In genomic region chr13:21868823-21869222, GRCh38 we compare ENCODE assay signal across 19 cellular contexts.
DNase-seq lines count a peak whose midpoint lies in the region; FAIRE-seq lines count a peak whose summit lies in the region.
"Had no signal": no experiment of that assay in that cellular context is flagged by ENCODE, and none has a peak within 500 bp of the region (broad histone marks: within the 10 kb centered on the region; RNA-seq: fewer than 3 reads in every experiment).

No MANE protein-coding gene starts in this region.

- H3K4me3 ChIP-seq in small intestine (ENCODE audit: low read depth in 1 of 2, low read length in 2 of 2), result no peak overlapping the region
- H3K4me3 ChIP-seq: BLaER1, GM23338 had no signal

- peaks cover 2% of the 10 kb centered on the region for H3K9me3 Mint-ChIP-seq in activated T-cell treated with anti-CD3 and anti-CD28 coated beads, Interleukin-2, amount 50 U/mL, for 24 hours

- no peaks in the 10 kb centered on the region for H3K36me3 ChIP-seq in small intestine (ENCODE audit: control insufficient read depth in 2 of 2, insufficient read depth in 2 of 2, low read length in 2 of 2)
- H3K36me3 ChIP-seq: BLaER1 had no signal

- no peaks in the 10 kb centered on the region for H3K4me1 ChIP-seq in small intestine (ENCODE audit: control insufficient read depth in 2 of 2, insufficient read depth in 1 of 2, low read depth in 1 of 2, low read length in 1 of 2)
- H3K4me1 ChIP-seq: BLaER1 had no signal

- no peaks in the 10 kb centered on the region for H3K27me3 ChIP-seq in small intestine (ENCODE audit: control insufficient read depth in 2 of 2, insufficient read depth in 2 of 2, low read length in 2 of 2)
- H3K27me3 ChIP-seq: BLaER1 had no signal

- no peak for DNase-seq in RCC 7860 (ENCODE audit: low spot score)
- DNase-seq in frontal cortex (ENCODE audit: low spot score in 2 of 2), result no peak
- DNase-seq in small intestine, result no peak
- DNase-seq in C1 segment of cervical spinal cord (lab: John Stamatoyannopoulos, UW), result no peak
- no peak for DNase-seq in activated T-cell treated with anti-CD3 and anti-CD28 coated beads, Interleukin-2, amount 50 U/mL, for 24 hours
- DNase-seq in medulla oblongata (ENCODE audit: extremely low spot score), result no peak
- DNase-seq in DMS153 treated with DMSO at 0.1 percent for 48 hours (lab: John Stamatoyannopoulos, UW; ENCODE audit: unreplicated experiment), result no peak
- DNase-seq: Calu3; CD4-positive, alpha-beta T cell; COR-L47; DND-41; GF-D8; H9 had no signal

- no peak overlapping the region for H3K27ac ChIP-seq in small intestine (ENCODE audit: low read depth in 1 of 2, low read length in 1 of 2)
- H3K27ac ChIP-seq: BLaER1 had no signal

- peak; percentile 65 for FAIRE-seq in RCC 7860 (lab: Jason Lieb, UNC)
- peak; percentile 70 for FAIRE-seq in colon (lab: Jason Lieb, UNC)
- peak; percentile 47 for FAIRE-seq in frontal cortex (lab: Jason Lieb, UNC)
- peak; percentile 73 for FAIRE-seq in small intestine (lab: Jason Lieb, UNC)
- FAIRE-seq: GM12891 had no signal

- no peaks in the 10 kb centered on the region for H3K36me3 Mint-ChIP-seq in activated T-cell treated with anti-CD3 and anti-CD28 coated beads, Interleukin-2, amount 50 U/mL, for 24 hours (ENCODE audit: low read depth)
- H3K36me3 Mint-ChIP-seq: CD14-positive monocyte had no signal

- no peaks in the 10 kb centered on the region for H3K9me3 ChIP-seq in small intestine (ENCODE audit: control insufficient read depth, low read depth)

- no peak overlapping the region for H3K27ac Mint-ChIP-seq in activated T-cell treated with anti-CD3 and anti-CD28 coated beads, Interleukin-2, amount 50 U/mL, for 24 hours
- H3K27ac Mint-ChIP-seq: B cell; CD14-positive monocyte; CD4-positive, alpha-beta T cell; GM23338; H9 had no signal

- H3K4me3 Mint-ChIP-seq in activated T-cell treated with anti-CD3 and anti-CD28 coated beads, Interleukin-2, amount 50 U/mL, for 24 hours, result no peak overlapping the region
- H3K4me3 Mint-ChIP-seq: B cell; CD14-positive monocyte; CD4-positive, alpha-beta T cell; GM23338; H9 had no signal

- H3K27me3 Mint-ChIP-seq in activated T-cell treated with anti-CD3 and anti-CD28 coated beads, Interleukin-2, amount 50 U/mL, for 24 hours, result peaks cover 3% of the 10 kb centered on the region

- no peaks in the 10 kb centered on the region for H3K4me1 Mint-ChIP-seq in activated T-cell treated with anti-CD3 and anti-CD28 coated beads, Interleukin-2, amount 50 U/mL, for 24 hours (ENCODE audit: low read depth)
- H3K4me1 Mint-ChIP-seq: B cell, CD14-positive monocyte, GM23338 had no signal
